Comparison of ENCODE assay signal across 35 cellular contexts in genomic region chr1:6202256-6202655, GRCh38. TPM values are rescaled to one million over a fixed set of nuclear protein-coding genes. Genes with fewer than 3 reads are reported as not detected.
"Had no signal": no experiment of that assay in that cellular context is flagged by ENCODE, and none has a peak within 500 bp of the region (broad histone marks: within the 10 kb centered on the region; RNA-seq: fewer than 3 reads in every experiment).

No MANE protein-coding gene starts in this region.

- DNase-seq: cerebellar nuclear complex; effector CD8-positive, alpha-beta T cell; endodermal cell; foreskin fibroblast; heart left ventricle; left cardiac atrium; left lung; mesenchymal stem cell; naive B cell; stimulated activated CD4-positive, alpha-beta T cell treated with anti-CD3 and anti-CD28 coated beads, Interleukin-12 subunit alpha, Interleukin-12 subunit beta, amount 100 ng/mL, for 4 hours; stimulated activated CD4-positive, alpha-beta T cell treated with anti-CD3 and anti-CD28 coated beads, Interleukin-1b, Interleukin-23, amount 100 ng/mL, for 48 hours; stimulated activated CD4-positive, alpha-beta T cell treated with anti-CD3 and anti-CD28 coated beads, Interleukin-4, amount 100 ng/mL, for 1 hour; stimulated activated CD8-positive, alpha-beta memory T cell treated with anti-CD3 and anti-CD28 coated beads, Interleukin-4, amount 100 ng/mL, for 48 hours; stimulated activated naive CD8-positive, alpha-beta T cell treated with anti-CD3 and anti-CD28 coated beads, Interleukin-15, Interleukin-2, amounts not matched to agents 100 U/mL and 50 U/mL, for 24 hours; substantia nigra; upper lobe of left lung had no signal

- H3K9me3 ChIP-seq: gastroesophageal sphincter, heart left ventricle, left lung, mucosa of descending colon, right atrium auricular region, thoracic aorta, tibial nerve, upper lobe of left lung had no signal

- ATAC-seq: esophagus mucosa; gastroesophageal sphincter; heart left ventricle; left cardiac atrium; left lung; mucosa of descending colon; sciatic nerve; stimulated activated naive CD8-positive, alpha-beta T cell treated with anti-CD3 and anti-CD28 coated beads, Interleukin-15, Interleukin-2, amounts not matched to agents 100 U/mL and 50 U/mL, for 24 hours had no signal

- H3K27me3 ChIP-seq: hepatocyte, right atrium auricular region had no signal

- H3K9me3 Mint-ChIP-seq: dendritic cell treated with granulocyte-macrophage colony-stimulating factor and Interleukin-4, amounts not matched to agents 40 ng/mL and 50 ng/mL, for 4 days; endodermal cell; mesothelial cell of epicardium; neural progenitor cell had no signal

- H3K27ac Mint-ChIP-seq: dendritic cell treated with granulocyte-macrophage colony-stimulating factor and Interleukin-4, amounts not matched to agents 40 ng/mL and 50 ng/mL, for 4 days; endodermal cell; mesothelial cell of epicardium; neural progenitor cell; progenitor cell of endocrine pancreas had no signal

- H3K4me3 Mint-ChIP-seq: dendritic cell treated with granulocyte-macrophage colony-stimulating factor and Interleukin-4, amounts not matched to agents 40 ng/mL and 50 ng/mL, for 4 days; endodermal cell; mesothelial cell of epicardium; neural progenitor cell had no signal

- H3K4me3 ChIP-seq: gastroesophageal sphincter, heart left ventricle, hepatocyte, left lung, mucosa of descending colon, neural progenitor cell, right atrium auricular region, smooth muscle cell, thoracic aorta, tibial nerve, upper lobe of left lung had no signal

- H3K36me3 ChIP-seq: neural progenitor cell, right atrium auricular region, thoracic aorta had no signal

- H3K27ac ChIP-seq: epithelial cell of prostate, gastroesophageal sphincter, heart left ventricle, hepatocyte, left lung, neural progenitor cell, parathyroid adenoma, right atrium auricular region, thoracic aorta, tibial nerve, upper lobe of left lung had no signal

RNA-seq across cellular contexts. Expression of gene CHD5, which starts 22.1 kb away (rescaled TPM):
- polyA plus RNA-seq: hepatocyte, smooth muscle cell had no signal

RNA-seq across cellular contexts. Expression of gene HES3, which starts 41.7 kb away (rescaled TPM):
- total RNA-seq: esophagus mucosa, gastroesophageal sphincter, heart left ventricle, hepatocyte, kidney epithelial cell, left cardiac atrium, left lung, lower leg skin, lung microvascular endothelial cell, mesothelial cell of epicardium, mucosa of descending colon, osteoblast, progenitor cell of endocrine pancreas, right atrium auricular region, sciatic nerve, smooth muscle cell, thoracic aorta, tibial nerve, upper lobe of left lung had no signal
- polyA plus RNA-seq: heart left ventricle, hepatocyte, smooth muscle cell had no signal
